In genomic region chr5:40669606-40670005, GRCh38 we compare ENCODE assay signal across 1 cellular context.
TF ChIP-seq lines count a peak whose summit lies in the region.

No MANE protein-coding gene starts in this region.

TF ChIP-seq in SK-N-SH treated with all-trans-retinoic acid at 6 μM for 48 hours, 23 proteins besides CTCF, POLR2A, EP300 and RAD21 (continued from another document):
- TF ChIP-seq POU6F1 (CRISPR knock-in tag; IDR thresholded peaks at IDR 0.05; ENCODE audit: borderline replicate concordance, low read depth) (no peak), ZC3H10 (CRISPR knock-in tag; IDR thresholded peaks at IDR 0.05) (no peak), ARNTL (CRISPR knock-in tag; IDR thresholded peaks at IDR 0.05; ENCODE audit: borderline replicate concordance, low read depth) (no peak), PATZ1 (CRISPR knock-in tag; IDR thresholded peaks at IDR 0.05; ENCODE audit: borderline replicate concordance) (no peak), CSRNP3 (CRISPR knock-in tag; IDR thresholded peaks at IDR 0.05) (no peak), ZNF70 (CRISPR knock-in tag; IDR thresholded peaks at IDR 0.05) (no peak), CSDC2 (CRISPR knock-in tag; IDR thresholded peaks at IDR 0.05) (no peak), TCF4 (CRISPR knock-in tag; IDR thresholded peaks at IDR 0.05; ENCODE audit: borderline replicate concordance) (no peak)
